In the genomic region with DNA sequence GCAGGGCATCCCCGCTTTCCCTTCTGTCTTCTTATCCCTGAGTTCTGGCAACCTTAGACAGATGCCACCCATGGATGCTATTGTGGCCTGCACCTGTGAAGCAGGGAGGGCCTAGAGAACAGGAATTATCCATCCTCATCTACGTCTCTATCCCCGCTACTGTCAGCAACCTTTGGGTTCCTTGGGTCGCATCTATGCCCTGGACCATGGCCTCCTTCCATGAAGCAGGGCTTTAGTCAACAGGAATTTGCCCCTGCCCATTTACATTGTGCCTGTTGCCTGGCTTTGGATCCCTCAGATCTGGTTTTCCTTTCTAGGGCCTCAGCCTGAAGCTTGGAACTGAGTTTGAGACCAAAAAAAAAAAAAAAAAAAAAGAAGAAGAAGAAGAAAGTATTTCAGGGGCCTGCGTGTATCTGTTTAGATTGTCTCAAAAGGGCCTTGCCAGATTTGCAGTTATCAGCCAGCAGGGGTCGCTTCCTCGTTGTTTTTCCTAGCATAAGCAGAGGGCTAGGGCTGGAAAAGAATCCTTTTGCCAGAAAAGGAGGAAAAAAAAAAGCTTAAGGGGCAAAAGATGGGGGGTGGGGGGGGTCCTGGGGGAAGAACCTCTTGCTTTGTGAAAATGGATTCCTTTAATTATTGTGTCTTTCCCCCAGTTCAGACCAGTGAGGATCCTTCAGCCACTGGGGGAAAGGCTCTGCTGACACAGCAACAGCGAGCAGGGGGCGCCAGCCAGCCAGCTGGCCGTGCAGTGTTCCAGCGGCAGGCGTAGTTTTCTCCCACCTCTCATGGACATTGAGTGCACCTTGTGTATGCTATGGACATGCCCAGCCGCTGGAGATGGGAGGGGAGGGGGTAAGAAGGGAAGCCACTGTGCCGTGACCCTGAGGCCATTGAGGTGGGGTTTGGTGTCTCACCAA, we compare ENCODE assay signal across 8 cellular contexts.
DNase-seq lines count a peak whose midpoint lies in the region; ATAC-seq and TF ChIP-seq lines count a peak whose summit lies in the region.

No MANE protein-coding gene starts in this region.

- H3K36me3 Mint-ChIP-seq in Calu3 (ENCODE audit: insufficient read depth, unreplicated experiment), result no peaks in the 10 kb centered on the region
- H3K36me3 Mint-ChIP-seq in CD8-positive, alpha-beta T cell, result no peaks in the 10 kb centered on the region

- H3K18ac ChIP-seq in trophoblast cell (ENCODE audit: low read length), result no peak overlapping the region

- H3K23ac ChIP-seq in trophoblast cell (ENCODE audit: low read length), result no peak overlapping the region

- H3K4ac ChIP-seq in trophoblast cell (ENCODE audit: low read depth, low read length), result no peak overlapping the region

- no peak overlapping the region for H3K9ac ChIP-seq in trophoblast cell (ENCODE audit: low read length)

- no peak overlapping the region for H3K27ac Mint-ChIP-seq in Calu3 (ENCODE audit: unreplicated experiment)
- no peak overlapping the region for H3K27ac Mint-ChIP-seq in CD8-positive, alpha-beta T cell

- POLR2A ChIA-PET in CD8-positive, alpha-beta T cell (lab: Charles Lee), result no interaction called here

- no peaks in the 10 kb centered on the region for H3K4me1 Mint-ChIP-seq in Calu3 (ENCODE audit: low read depth, unreplicated experiment)
- H3K4me1 Mint-ChIP-seq in CD8-positive, alpha-beta T cell (ENCODE audit: low read depth), result no peaks in the 10 kb centered on the region

- no peak overlapping the region for H2AK5ac ChIP-seq in trophoblast cell (ENCODE audit: low read length)

- H3K27ac ChIP-seq in trophoblast cell (ENCODE audit: low read depth, low read length), result no peak overlapping the region
- H3K27ac ChIP-seq in CD8-positive, alpha-beta T cell (ENCODE audit: low read depth, low read length), result no peak overlapping the region

- CTCF ChIA-PET in Calu3 (lab: Charles Lee), result interaction anchor here (0.6 to 1.4 kb wide), 7 partner anchors 10 to 161 kb away, joined by 3 to 10 read pairs (median 4); no protein-coding TSS in a partner anchor
- CTCF ChIA-PET in CD8-positive, alpha-beta T cell (lab: Charles Lee), result no interaction called here

- peak; percentile 43 for TF ChIP-seq CTCF in Calu3 (IDR thresholded peaks at IDR 0.05; ENCODE audit: unreplicated experiment)
- peak; percentile 69 for TF ChIP-seq CTCF in fibroblast of the aortic adventitia (IDR thresholded peaks at IDR 0.05; ENCODE audit: insufficient read depth, low read length)
- TF ChIP-seq CTCF in CD8-positive, alpha-beta T cell (IDR thresholded peaks at IDR 0.05), result no peak

- no peak overlapping the region for H2AFZ ChIP-seq in trophoblast cell (ENCODE audit: insufficient read depth, low read length, poor library complexity)

- H3K14ac ChIP-seq in trophoblast cell (ENCODE audit: low read length), result no peak overlapping the region

- no peak overlapping the region for H3K4me3 ChIP-seq in Jurkat, Clone E6-1 (ENCODE audit: low read length)
- H3K4me3 ChIP-seq in fibroblast of the aortic adventitia (ENCODE audit: low read depth, low read length) (no peak overlapping the region), trophoblast cell (ENCODE audit: low read depth, low read length) (no peak overlapping the region)
- no peak overlapping the region for H3K4me3 ChIP-seq in CD8-positive, alpha-beta T cell (ENCODE audit: low read depth, low read length)

- no peaks in the 10 kb centered on the region for H3K79me2 ChIP-seq in trophoblast cell (ENCODE audit: control insufficient read depth, insufficient read depth, low read length, poor library complexity)

- no peak overlapping the region for H2BK12ac ChIP-seq in trophoblast cell (ENCODE audit: low read length)

- no peaks in the 10 kb centered on the region for H3K4me1 ChIP-seq in trophoblast cell (ENCODE audit: control insufficient read depth in 1 of 2, insufficient read depth in 2 of 2, low read length in 2 of 2)
- no peaks in the 10 kb centered on the region for H3K4me1 ChIP-seq in CD8-positive, alpha-beta T cell (ENCODE audit: insufficient read depth, low read length)

- H4K91ac ChIP-seq in trophoblast cell (ENCODE audit: low read depth, low read length), result no peak overlapping the region

- WGBS in trophoblast cell (ENCODE audit: extremely low coverage, insufficient coverage, insufficient read length), result no CpG with 5 or more reads among the region's 14 CpGs

- peaks cover 54% of the 10 kb centered on the region for H3K27me3 Mint-ChIP-seq in Calu3 (ENCODE audit: unreplicated experiment)
- H3K27me3 Mint-ChIP-seq in CD8-positive, alpha-beta T cell (ENCODE audit: low read depth), result peaks cover 6% of the 10 kb centered on the region

- no peaks in the 10 kb centered on the region for H3K36me3 ChIP-seq in trophoblast cell (ENCODE audit: control insufficient read depth in 1 of 2, insufficient read depth in 2 of 2, low read length in 2 of 2)
- H3K36me3 ChIP-seq in CD8-positive, alpha-beta T cell (ENCODE audit: insufficient read depth, low read length), result no peaks in the 10 kb centered on the region

- H3K79me1 ChIP-seq in trophoblast cell (ENCODE audit: low read length), result no peaks in the 10 kb centered on the region

- no peak overlapping the region for H2BK5ac ChIP-seq in trophoblast cell (ENCODE audit: low read depth, low read length, poor library complexity)

- H3K9me3 Mint-ChIP-seq in Calu3 (ENCODE audit: low read depth, unreplicated experiment), result peaks cover 14% of the 10 kb centered on the region
- peaks cover 6% of the 10 kb centered on the region for H3K9me3 Mint-ChIP-seq in CD8-positive, alpha-beta T cell

- ATAC-seq in CD8-positive, alpha-beta T cell, result no peak
- ATAC-seq in GM18519 (IDR thresholded peaks at IDR 0.05; ENCODE audit: low FRiP score, unreplicated experiment) (no peak), GM19328 (IDR thresholded peaks at IDR 0.05; ENCODE audit: unreplicated experiment) (no peak)

- no peak overlapping the region for H4K8ac ChIP-seq in trophoblast cell (ENCODE audit: low read depth, low read length)

- BruUV-seq in Calu3 (replicated peaks; lab: Mats Ljungman, UMichigan), result no TSS peak

- H3K27me3 ChIP-seq in trophoblast cell (ENCODE audit: insufficient read depth, low read length), result no peaks in the 10 kb centered on the region
- H3K27me3 ChIP-seq in CD8-positive, alpha-beta T cell (ENCODE audit: insufficient read depth, low read length), result no peaks in the 10 kb centered on the region

- peaks cover 9% of the 10 kb centered on the region for H3K9me3 ChIP-seq in trophoblast cell (ENCODE audit: insufficient read depth, low read depth, low read length)
- H3K9me3 ChIP-seq in CD8-positive, alpha-beta T cell (ENCODE audit: low read length), result no peaks in the 10 kb centered on the region

- intact Hi-C loops in Calu3 (cut with micrococcal nuclease; ENCODE audit: unreplicated experiment), result no loop called here
- intact Hi-C loops in CD8-positive, alpha-beta T cell (cut with DNase I, micrococcal nuclease), result no loop called here

- no peak overlapping the region for H3K4me3 Mint-ChIP-seq in Calu3 (ENCODE audit: low read depth, unreplicated experiment)
- no peak overlapping the region for H3K4me3 Mint-ChIP-seq in CD8-positive, alpha-beta T cell

- no peak overlapping the region for H4K12ac ChIP-seq in trophoblast cell (ENCODE audit: low read depth, low read length)

- H3K4me2 ChIP-seq in trophoblast cell (ENCODE audit: low read length), result no peak overlapping the region

- DNase-seq in Calu3 (peak; percentile 61), SKM-1 treated with dmso at 0.1 percent for 144 hours (lab: John Stamatoyannopoulos, UW; ENCODE audit: unreplicated experiment) (peak; percentile 53), fibroblast of the aortic adventitia (ENCODE audit: low read depth) (peak; percentile 81), trophoblast cell (peak; percentile 30 to 68)
- peak; percentile 41 for DNase-seq in Jurkat, Clone E6-1 (ENCODE audit: low read depth, low spot score)
- DNase-seq in CD8-positive, alpha-beta T cell, result no peak

- H2BK120ac ChIP-seq in trophoblast cell (ENCODE audit: insufficient read depth, low read length, poor library complexity), result no peak overlapping the region

Comparison
In these comparisons a context has a peak if more than half of its experiments do, and no peak if none do; other contexts are left out.
1. DNase-seq: peak in Calu3 (single experiment), Jurkat, Clone E6-1 (single experiment), SKM-1 treated with dmso at 0.1 percent for 144 hours (single experiment), fibroblast of the aortic adventitia (single experiment) and trophoblast cell (2 of 2); none in CD8-positive, alpha-beta T cell (0 of 7).